Comparison of ENCODE assay signal across 8 cellular contexts in genomic region chr11:67482736-67483497, GRCh38. TPM values are rescaled to one million over a fixed set of nuclear protein-coding genes. Genes with fewer than 3 reads are reported as not detected.
A peak's percentile ranks its signal among the peaks of the same experiment; 100 is the strongest.
DNase-seq lines count a peak whose midpoint lies in the region; ATAC-seq, FAIRE-seq and TF ChIP-seq lines count a peak whose summit lies in the region.

Gene AIP, plus strand, starts transcription at chr11:67483026. Its CDS starts 133 bp downstream, at chr11:67483159.

- peaks cover 2% of the 10 kb centered on the region in 2 donors for H3K36me3 ChIP-seq in kidney (ENCODE audit: control insufficient read depth in 1 of 2, insufficient read depth in 2 of 2, low read length in 2 of 2)

- no peak for FAIRE-seq in kidney (lab: Jason Lieb, UNC)

- peak within 1 kb of the TSS; percentile 79 to 87 for H3K27ac ChIP-seq in kidney (ENCODE audit: low read depth in 2 of 2, low read length in 2 of 2)

- TF ChIP-seq CTCF in kidney (IDR thresholded peaks at IDR 0.05; ENCODE audit: borderline replicate concordance, extremely low read depth, insufficient read depth) = no peak

- intact Hi-C loops in kidney (cut with DNase I) = no loop called here

- peak within 1 kb of the TSS; percentile 78 to 95 for H3K4me3 ChIP-seq in kidney (ENCODE audit: low read length in 2 of 2)

- ATAC-seq in HG03432 (IDR thresholded peaks at IDR 0.05; ENCODE audit: unreplicated experiment) = peak; percentile 73

- H3K9ac ChIP-seq in kidney (ENCODE audit: low read length in 2 of 2) = peak within 1 kb of the TSS; percentile 33 to 83

- DNase-seq in Ammon's horn (ENCODE audit: low spot score) (peak; percentile 98), NCI-H510A (lab: John Stamatoyannopoulos, UW) (peak; percentile 96), cerebellum (ENCODE audit: low spot score) (peak; percentile 99), kidney (peak; percentile 99)
- peak; percentile 92 for DNase-seq in activated CD4-positive, alpha-beta T cell treated with anti-CD3 and anti-CD28 coated beads for 1 hour
- peak; percentile 98 for DNase-seq in stimulated activated CD4-positive, alpha-beta T cell treated with anti-CD3 and anti-CD28 coated beads, Interleukin-15, amount 100 ng/mL, for 24 hours

- H3K9me3 ChIP-seq in kidney (ENCODE audit: control insufficient read depth in 1 of 2, low read length in 2 of 2) = no peaks in the 10 kb centered on the region

- TF ChIP-seq POLR2A in GM19099 (IDR thresholded peaks at IDR 0.05; ENCODE audit: extremely low read depth, insufficient read length, low read depth) = peak; percentile 73

- peaks cover 9 to 19% of the 10 kb centered on the region in 2 donors for H3K4me1 ChIP-seq in kidney (ENCODE audit: control insufficient read depth in 1 of 2, insufficient read depth in 1 of 2, low read depth in 1 of 2, low read length in 2 of 2)

RNA-seq across cellular contexts. Expression of gene AIP, which starts in this region (rescaled TPM):
- total RNA-seq in cerebellum = 29.1 TPM
- 61.5 TPM for total RNA-seq in kidney
- 135 TPM for polyA plus RNA-seq in kidney (ENCODE audit: insufficient read depth, low read depth, low replicate concordance)

Comparison
In these comparisons a context has a peak if more than half of its experiments do, and no peak if none do; other contexts are left out.
1. Peak in every context shown above with its lines: DNase-seq, ATAC-seq, H3K4me3 ChIP-seq and H3K27ac ChIP-seq.